Comparison of ENCODE assay signal across 1 cellular context in genomic region chr3:117898722-117899121, GRCh38.
TF ChIP-seq lines count a peak whose summit lies in the region.

No MANE protein-coding gene starts in this region.

TF ChIP-seq in GM23338, 12 proteins besides CTCF, POLR2A, EP300 and RAD21 (continued from another document):
- TF ChIP-seq EZH2 (IDR thresholded peaks at IDR 0.05; ENCODE audit: low read depth, unreplicated experiment) (no peak), STAT1 (IDR thresholded peaks at IDR 0.05; ENCODE audit: unreplicated experiment) (no peak), POLR2AphosphoS5 (IDR thresholded peaks at IDR 0.05; ENCODE audit: low read depth) (no peak), ETS1 (IDR thresholded peaks at IDR 0.05) (no peak), REST (IDR thresholded peaks at IDR 0.05; ENCODE audit: unreplicated experiment) (no peak), NANOG (IDR thresholded peaks at IDR 0.05; ENCODE audit: borderline replicate concordance) (no peak)
